In genomic region chr20:15248618-15249395, GRCh38 we compare ENCODE assay signal across 21 cellular contexts.
DNase-seq lines count a peak whose midpoint lies in the region; ATAC-seq, FAIRE-seq and TF ChIP-seq lines count a peak whose summit lies in the region.
"Had no signal": no experiment of that assay in that cellular context is flagged by ENCODE, and none has a peak within 500 bp of the region (broad histone marks: within the 10 kb centered on the region; RNA-seq: fewer than 3 reads in every experiment).

No MANE protein-coding gene starts in this region.

- H3K36me3 Mint-ChIP-seq in immature natural killer cell: peaks cover 0 to 5% (median 5%) of the 10 kb centered on the region in 3 donors

- no peak for FAIRE-seq in GM19239 (lab: Jason Lieb, UNC)
- FAIRE-seq: colon, D721Med, small intestine had no signal

- no peak overlapping the region for H3K27ac Mint-ChIP-seq in immature natural killer cell

- intact Hi-C loops in colonic mucosa (cut with DNase I): no loop called here

- ATAC-seq in GM18498 (IDR thresholded peaks at IDR 0.05; ENCODE audit: unreplicated experiment): peak; percentile 67
- ATAC-seq in GM21528 (IDR thresholded peaks at IDR 0.05; ENCODE audit: low FRiP score, unreplicated experiment): peak; percentile 67
- peak; percentile 66 for ATAC-seq in HG03175 (IDR thresholded peaks at IDR 0.05; ENCODE audit: unreplicated experiment)
- no peak for ATAC-seq in esophagus mucosa

- H3K27me3 Mint-ChIP-seq in immature natural killer cell (ENCODE audit: low read depth in 3 of 3): no peaks in the 10 kb centered on the region

- no peak for TF ChIP-seq CTCF in epithelial cell of esophagus (IDR thresholded peaks at IDR 0.05; ENCODE audit: insufficient read depth, low read depth, low read length, missing control alignments)
- TF ChIP-seq CTCF in colonic mucosa (IDR thresholded peaks at IDR 0.05): no peak

- no peaks in the 10 kb centered on the region for H3K4me1 Mint-ChIP-seq in immature natural killer cell

- no peaks in the 10 kb centered on the region for H3K27me3 ChIP-seq in colonic mucosa
- H3K27me3 ChIP-seq: esophagus muscularis mucosa, stomach had no signal

- no peak overlapping the region for H3K27ac ChIP-seq in colonic mucosa
- H3K27ac ChIP-seq: esophagus muscularis mucosa, GM23248, PC-9, stomach had no signal

- DNase-seq in epithelial cell of esophagus (ENCODE audit: low read depth) (peak; percentile 35), immature natural killer cell (no peak), colonic mucosa (no peak), GM19239 (ENCODE audit: insufficient read length, low spot score) (no peak)
- DNase-seq: activated CD8-positive, alpha-beta memory T cell treated with anti-CD3 and anti-CD28 coated beads for 24 hours; aorta; GM23248; head of caudate nucleus; kidney glomerular epithelial cell; NCI-H1105 treated with DMSO at 0.1 percent for 48 hours; NCI-H446; PC-9; small intestine; stomach had no signal

- no peaks in the 10 kb centered on the region for H3K4me1 ChIP-seq in colonic mucosa
- H3K4me1 ChIP-seq: esophagus muscularis mucosa had no signal

- H3K4me3 ChIP-seq in epithelial cell of esophagus (ENCODE audit: low read length) (no peak overlapping the region), colonic mucosa (no peak overlapping the region)
- H3K4me3 ChIP-seq: esophagus muscularis mucosa, GM23248, PC-9, stomach had no signal

- H3K4me3 Mint-ChIP-seq in immature natural killer cell: no peak overlapping the region

- peaks cover 0 to 28% (median 6%) of the 10 kb centered on the region in 6 donors for H3K9me3 Mint-ChIP-seq in immature natural killer cell

- H3K36me3 ChIP-seq in colonic mucosa: no peaks in the 10 kb centered on the region
- H3K36me3 ChIP-seq: esophagus muscularis mucosa, stomach had no signal

- no peak overlapping the region for H3K9ac ChIP-seq in colonic mucosa (ENCODE audit: low read depth in 2 of 2, low read length in 2 of 2)
- H3K9ac ChIP-seq: GM23248 had no signal

- no peaks in the 10 kb centered on the region for H3K9me3 ChIP-seq in colonic mucosa
- H3K9me3 ChIP-seq: esophagus muscularis mucosa, stomach had no signal
